Comparison of ENCODE assay signal across 11 cellular contexts in the genomic region with DNA sequence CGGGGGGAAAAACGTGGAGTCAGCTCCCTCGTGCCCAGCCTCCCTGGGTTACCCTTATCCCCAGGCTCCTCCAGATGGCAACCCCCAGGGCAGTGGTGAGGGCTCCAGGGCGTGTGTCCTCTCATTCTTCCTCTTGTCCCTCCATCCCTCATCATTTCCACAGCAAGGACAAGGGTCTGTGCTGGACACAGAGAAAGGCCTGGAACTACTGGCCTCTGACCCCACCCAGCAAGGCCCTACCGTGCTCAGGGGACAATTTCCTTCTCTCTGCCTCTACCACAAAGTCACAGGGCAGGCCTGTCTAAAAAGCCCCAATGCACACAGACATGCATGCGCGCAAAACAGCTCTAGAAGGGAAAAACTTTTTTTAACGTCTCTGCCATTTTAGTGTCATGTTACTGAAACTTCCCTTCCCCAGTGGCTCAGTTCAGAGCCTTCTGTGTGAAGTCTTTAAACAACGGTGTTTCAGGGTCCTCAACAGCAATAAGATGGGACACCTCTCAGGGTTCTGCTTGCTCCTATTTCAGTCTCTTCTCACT. TPM values are rescaled to one million over a fixed set of nuclear protein-coding genes. Genes with fewer than 3 reads are reported as not detected.
DNase-seq lines count a peak whose midpoint lies in the region; ATAC-seq, FAIRE-seq and TF ChIP-seq lines count a peak whose summit lies in the region.
"Had no signal": no experiment of that assay in that cellular context is flagged by ENCODE, and none has a peak within 500 bp of the region (broad histone marks: within the 10 kb centered on the region; RNA-seq: fewer than 3 reads in every experiment).

No MANE protein-coding gene starts in this region.

- intact Hi-C loops in heart right ventricle (cut with DNase I): loop anchor here in 4 of 10 donors (5.0 to 10.0 kb wide), 3 partner anchors 86 to 164 kb away; no protein-coding TSS in a partner anchor
- intact Hi-C loops in Right ventricle myocardium superior (cut with DNase I): no loop called here
- intact Hi-C loops in vagina (cut with DNase I): no loop called here

- peaks cover 61% of the 10 kb centered on the region for H3K4me1 Mint-ChIP-seq in activated CD8-positive, alpha-beta T cell treated with anti-CD3 and anti-CD28 coated beads, Interleukin-2, amount 10 ng/mL, durations not matched to agents 7 days and 5 days (ENCODE audit: low read depth)
- peaks cover 62% of the 10 kb centered on the region for H3K4me1 Mint-ChIP-seq in memory B cell

- no peak for TF ChIP-seq CTCF in heart right ventricle (IDR thresholded peaks at IDR 0.05)
- no peak for TF ChIP-seq CTCF in vagina (IDR thresholded peaks at IDR 0.05)

- H3K9me3 ChIP-seq in heart right ventricle: no peaks in the 10 kb centered on the region
- no peaks in the 10 kb centered on the region for H3K9me3 ChIP-seq in vagina

- no peaks in the 10 kb centered on the region for H3K9me3 Mint-ChIP-seq in activated CD8-positive, alpha-beta T cell treated with anti-CD3 and anti-CD28 coated beads, Interleukin-2, amount 10 ng/mL, durations not matched to agents 7 days and 5 days (ENCODE audit: insufficient read depth)
- H3K9me3 Mint-ChIP-seq in memory B cell: no peaks in the 10 kb centered on the region

- H3K36me3 ChIP-seq in heart right ventricle (peaks cover 0 to 70% (median 18%) of the 10 kb centered on the region in 9 donors), vagina (peaks cover 0 to 18% of the 10 kb centered on the region in 2 donors)

- TF ChIP-seq POLR2A in vagina (IDR thresholded peaks at IDR 0.05): no peak

- CTCF ChIA-PET in activated CD8-positive, alpha-beta T cell treated with anti-CD3 and anti-CD28 coated beads, Interleukin-2, amount 10 ng/mL, durations not matched to agents 7 days and 5 days (lab: Charles Lee): no interaction called here

- peak overlapping the region; percentile 78 for H3K4me3 Mint-ChIP-seq in activated CD8-positive, alpha-beta T cell treated with anti-CD3 and anti-CD28 coated beads, Interleukin-2, amount 10 ng/mL, durations not matched to agents 7 days and 5 days
- peak overlapping the region; percentile 87 for H3K4me3 Mint-ChIP-seq in memory B cell

- H3K4me3 ChIP-seq in heart right ventricle: no peak overlapping the region
- no peak overlapping the region for H3K4me3 ChIP-seq in vagina

- peak overlapping the region; percentile 91 for H3K27ac Mint-ChIP-seq in activated CD8-positive, alpha-beta T cell treated with anti-CD3 and anti-CD28 coated beads, Interleukin-2, amount 10 ng/mL, durations not matched to agents 7 days and 5 days
- H3K27ac Mint-ChIP-seq in memory B cell: peak overlapping the region; percentile 94

- no peaks in the 10 kb centered on the region for H3K27me3 Mint-ChIP-seq in activated CD8-positive, alpha-beta T cell treated with anti-CD3 and anti-CD28 coated beads, Interleukin-2, amount 10 ng/mL, durations not matched to agents 7 days and 5 days (ENCODE audit: low read depth)
- H3K27me3 Mint-ChIP-seq in memory B cell: no peaks in the 10 kb centered on the region

- H3K27me3 ChIP-seq in heart right ventricle (no peaks in the 10 kb centered on the region), vagina (no peaks in the 10 kb centered on the region)

- no peak for DNase-seq in heart right ventricle
- no peak for DNase-seq in Right ventricle myocardium superior
- DNase-seq in activated CD8-positive, alpha-beta T cell treated with anti-CD3 and anti-CD28 coated beads, Interleukin-2, amount 10 ng/mL, durations not matched to agents 7 days and 5 days: no peak
- DNase-seq in memory B cell (ENCODE audit: low spot score in 2 of 2): no peak
- DNase-seq in vagina (ENCODE audit: extremely low spot score in 2 of 2): no peak
- no peak for DNase-seq in frontal cortex (ENCODE audit: low spot score in 2 of 2)
- DNase-seq: NCI-H1092; stimulated activated naive CD4-positive, alpha-beta T cell had no signal

- POLR2A ChIA-PET in activated CD8-positive, alpha-beta T cell treated with anti-CD3 and anti-CD28 coated beads, Interleukin-2, amount 10 ng/mL, durations not matched to agents 7 days and 5 days (lab: Charles Lee): interaction anchor here (1.0 kb wide), 1 partner anchor 12 kb away, joined by 4 read pairs; a partner anchor contains a TSS

- H3K27ac ChIP-seq in heart right ventricle (peak overlapping the region in 6 of 10 donors; percentile 24 to 97 (median 96)), vagina (peak overlapping the region; percentile 98)

- WGBS in heart right ventricle, 2 donors: 88 to 92% methylated on average over 9 of the region's 9 CpGs

- H3K36me3 Mint-ChIP-seq in activated CD8-positive, alpha-beta T cell treated with anti-CD3 and anti-CD28 coated beads, Interleukin-2, amount 10 ng/mL, durations not matched to agents 7 days and 5 days (ENCODE audit: low read depth): peaks cover 57% of the 10 kb centered on the region
- peaks cover 16% of the 10 kb centered on the region for H3K36me3 Mint-ChIP-seq in memory B cell

- FAIRE-seq in frontal cortex (lab: Jason Lieb, UNC): no peak

- H3K4me1 ChIP-seq in heart right ventricle (peaks cover 21 to 60% (median 30%) of the 10 kb centered on the region in 9 donors), vagina (peaks cover 37% of the 10 kb centered on the region)

- ATAC-seq in heart right ventricle: no peak
- no peak for ATAC-seq in Right ventricle myocardium superior (ENCODE audit: poor library complexity)
- no peak for ATAC-seq in activated CD8-positive, alpha-beta T cell treated with anti-CD3 and anti-CD28 coated beads, Interleukin-2, amount 10 ng/mL, durations not matched to agents 7 days and 5 days
- peak; percentile 8 for ATAC-seq in memory B cell (ENCODE audit: low read depth)
- no peak for ATAC-seq in GM19324 (IDR thresholded peaks at IDR 0.05; ENCODE audit: low FRiP score, unreplicated experiment)
- no peak for ATAC-seq in HG02571 (IDR thresholded peaks at IDR 0.05; ENCODE audit: unreplicated experiment)

RNA-seq across cellular contexts. Expression of a gene that starts 1.1 kb away (rescaled TPM):
- total RNA-seq in heart right ventricle (10 to 100 TPM; 19.4 to 29.8 (median 23.7) TPM), Right ventricle myocardium superior (19.4 TPM), vagina (19.6 TPM), frontal cortex (32.2 TPM)
- polyA plus RNA-seq in heart right ventricle: 10 to 100 TPM in 1 of 2 donors, 1 to 10 TPM in 1; 9.1 to 27.2 TPM
- total RNA-seq in activated CD8-positive, alpha-beta T cell treated with anti-CD3 and anti-CD28 coated beads, Interleukin-2, amount 10 ng/mL, durations not matched to agents 7 days and 5 days: 10 to 100 TPM; 31.6 to 32.8 TPM

RNA-seq across cellular contexts. Expression of a gene that starts 7.0 kb away (rescaled TPM):
- 1 to 10 TPM; 1.5 to 8.7 (median 3.4) TPM for total RNA-seq in heart right ventricle
- 1 to 10 TPM; 5.7 to 5.9 TPM for polyA plus RNA-seq in heart right ventricle
- total RNA-seq in Right ventricle myocardium superior: 3.7 TPM
- 10 to 100 TPM; 14.1 to 16.9 TPM for total RNA-seq in activated CD8-positive, alpha-beta T cell treated with anti-CD3 and anti-CD28 coated beads, Interleukin-2, amount 10 ng/mL, durations not matched to agents 7 days and 5 days
- total RNA-seq in vagina: 17.2 TPM
- 8.2 TPM for total RNA-seq in frontal cortex

RNA-seq across cellular contexts. Expression of a gene that starts 11.5 kb away (rescaled TPM):
- 1,000 to 10,000 TPM in 4 of 10 donors, 100 to 1,000 TPM in 6; 675 to 1,053 (median 920) TPM for total RNA-seq in heart right ventricle
- 100 to 1,000 TPM; 235 to 764 TPM for polyA plus RNA-seq in heart right ventricle
- total RNA-seq in Right ventricle myocardium superior: 853 TPM
- 100 to 1,000 TPM; 741 to 755 TPM for total RNA-seq in activated CD8-positive, alpha-beta T cell treated with anti-CD3 and anti-CD28 coated beads, Interleukin-2, amount 10 ng/mL, durations not matched to agents 7 days and 5 days
- total RNA-seq in vagina: 463 TPM
- 463 TPM for total RNA-seq in frontal cortex

RNA-seq across cellular contexts. Expression of a gene that starts 11.9 kb away (rescaled TPM):
- total RNA-seq in heart right ventricle (1 to 10 TPM in 1 of 10 donors, under 1 TPM in 5, not detected in 4; 0.09 to 2.2 (median 0.43) TPM), Right ventricle myocardium superior (not detected), vagina (0.49 TPM), frontal cortex (45.7 TPM)
- 1 to 10 TPM in 1 of 2 donors, under 1 TPM in 1; 0.14 to 1.2 TPM for polyA plus RNA-seq in heart right ventricle
- not detected for total RNA-seq in activated CD8-positive, alpha-beta T cell treated with anti-CD3 and anti-CD28 coated beads, Interleukin-2, amount 10 ng/mL, durations not matched to agents 7 days and 5 days
- total RNA-seq: aorta had no signal
- polyA plus RNA-seq: aorta had no signal

RNA-seq across cellular contexts. Expression of a gene that starts 35.0 kb away (rescaled TPM):
- total RNA-seq in heart right ventricle: 100 to 1,000 TPM; 104 to 198 (median 146) TPM
- 10 to 100 TPM; 46.3 to 90.9 TPM for polyA plus RNA-seq in heart right ventricle
- total RNA-seq in Right ventricle myocardium superior: 181 TPM
- 10 to 100 TPM; 49.2 to 53.4 TPM for total RNA-seq in activated CD8-positive, alpha-beta T cell treated with anti-CD3 and anti-CD28 coated beads, Interleukin-2, amount 10 ng/mL, durations not matched to agents 7 days and 5 days
- total RNA-seq in vagina: 51.1 TPM
- 3.7 TPM for total RNA-seq in frontal cortex
